In the genomic region with DNA sequence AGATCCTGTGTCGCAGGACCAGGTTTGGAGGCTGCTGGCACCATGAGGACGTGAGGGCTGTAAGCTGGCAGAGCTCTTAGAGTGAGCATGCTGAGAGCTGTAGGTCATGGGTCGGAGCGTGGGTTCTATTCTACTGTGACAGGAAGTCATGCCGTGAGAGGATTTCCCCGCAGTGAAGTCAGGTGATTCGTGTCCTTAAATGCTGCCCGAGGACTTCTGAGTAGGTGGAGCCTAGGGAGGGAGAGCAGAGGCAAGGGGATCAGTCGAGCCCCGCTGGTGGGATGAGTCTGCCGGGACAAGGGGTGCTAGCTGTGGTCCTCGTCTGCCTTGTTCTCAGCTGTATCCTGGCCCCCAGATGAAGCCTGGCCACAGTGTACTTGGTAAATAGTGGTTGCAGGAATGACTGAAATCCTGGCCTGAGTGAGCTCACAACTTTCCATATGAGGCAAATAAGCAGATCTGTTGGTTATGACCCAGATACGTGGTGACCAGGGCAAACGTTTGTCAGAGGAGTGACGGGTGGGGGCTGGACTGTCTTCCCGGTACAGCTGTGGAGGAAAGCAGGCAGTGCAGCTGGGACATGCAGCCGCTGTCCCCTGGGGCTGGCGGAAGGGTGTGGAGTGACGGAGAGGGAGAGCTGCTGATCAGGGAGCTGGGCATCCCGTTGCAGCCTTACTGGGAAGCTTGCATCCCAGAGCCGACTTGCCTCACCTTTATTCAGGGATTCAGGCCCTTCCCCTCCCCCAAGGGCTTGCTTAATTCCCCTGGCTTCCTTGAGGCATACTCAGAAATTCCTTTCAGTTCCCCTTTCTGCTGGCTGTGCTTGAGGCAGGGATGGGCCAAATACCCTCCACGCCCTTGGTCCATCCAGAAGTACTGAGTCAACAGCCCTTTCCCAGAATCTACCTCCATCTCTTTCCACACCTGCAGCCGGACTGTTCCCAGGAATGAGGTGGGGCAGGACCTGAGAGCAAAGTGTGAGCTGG, we compare ENCODE assay signal across 8 cellular contexts.
DNase-seq lines count a peak whose midpoint lies in the region; ATAC-seq and TF ChIP-seq lines count a peak whose summit lies in the region.

No MANE protein-coding gene starts in this region.

- peak overlapping the region; percentile 4 for H4K91ac ChIP-seq in neuronal stem cell (ENCODE audit: low read depth, low read length, poor library complexity)

- no peak overlapping the region for H2BK5ac ChIP-seq in neuronal stem cell (ENCODE audit: low read length)

- H2BK12ac ChIP-seq in neuronal stem cell (ENCODE audit: low read length), result no peak overlapping the region

- TF ChIP-seq EP300 in esophagus muscularis mucosa (IDR thresholded peaks at IDR 0.05) (no peak), upper lobe of left lung (IDR thresholded peaks at IDR 0.05) (peak; percentile 78 to 97 (median 90))

- H2AK5ac ChIP-seq in neuronal stem cell (ENCODE audit: low read depth, low read length), result no peak overlapping the region

- TF ChIP-seq POLR2A in esophagus muscularis mucosa (IDR thresholded peaks at IDR 0.05; ENCODE audit: low read depth) (no peak), upper lobe of left lung (IDR thresholded peaks at IDR 0.05) (peak in 2 of 4 donors; percentile 32 to 82)

- peak overlapping the region in 4 of 7 donors; percentile 10 to 73 (median 24) for H3K4me3 Mint-ChIP-seq in CD8-positive, alpha-beta memory T cell

- H3K27ac ChIP-seq in CD8-positive, alpha-beta memory T cell (ENCODE audit: low read depth, low read length), result no peak overlapping the region
- H3K27ac ChIP-seq in esophagus muscularis mucosa (replicated peaks in 1 of 4) (peak overlapping the region in 2 of 4 donors; percentile 30 to 54), neuronal stem cell (replicated peaks; ENCODE audit: low read length) (no peak overlapping the region), upper lobe of left lung (peak overlapping the region; percentile 70 to 95 (median 82))

- H2BK15ac ChIP-seq in neuronal stem cell (ENCODE audit: low read length), result peak overlapping the region; percentile 45

- H3K4ac ChIP-seq in neuronal stem cell (ENCODE audit: low read length), result no peak overlapping the region

- intact Hi-C loops in esophagus muscularis mucosa (cut with DNase I), result loop anchor here (10.0 kb wide), 1 partner anchor 182 kb away; no protein-coding TSS in a partner anchor

- H3K27ac Mint-ChIP-seq in CD8-positive, alpha-beta memory T cell, result peak overlapping the region in 3 of 8 donors; percentile 4 to 69 (median 16)

- no peak overlapping the region for H4K8ac ChIP-seq in neuronal stem cell (ENCODE audit: low read depth, low read length)

- WGBS in esophagus muscularis mucosa, result 19% methylated on average over 19 of the region's 23 CpGs
- no CpG with 5 or more reads among the region's 23 CpGs for WGBS in neuronal stem cell (ENCODE audit: extremely low coverage in 2 of 2, insufficient read length in 2 of 2, insufficient replicate concordance in 1 of 2), 2 donors
- WGBS in upper lobe of left lung, 2 donors, result 16 to 18% methylated on average over 20 to 23 of the region's 23 CpGs

- peak overlapping the region; percentile 38 for H2AFZ ChIP-seq in neuronal stem cell (ENCODE audit: low read length)

- POLR2A ChIA-PET in CD8-positive, alpha-beta memory T cell (lab: Charles Lee), result no interaction called here

- H3K4me3 ChIP-seq in CD8-positive, alpha-beta memory T cell (ENCODE audit: low read length), result peak overlapping the region; percentile 9
- H3K4me3 ChIP-seq in esophagus muscularis mucosa (peak overlapping the region in 3 of 4 donors; percentile 14 to 31 (median 29)), neuronal stem cell (ENCODE audit: low read length in 2 of 2) (no peak overlapping the region), upper lobe of left lung (peak overlapping the region in 3 of 4 donors; percentile 13 to 24 (median 21))

- peak overlapping the region; percentile 18 for H3K23ac ChIP-seq in neuronal stem cell (ENCODE audit: low read depth, low read length, poor library complexity)

- H3K14ac ChIP-seq in neuronal stem cell (ENCODE audit: low read length), result no peak overlapping the region

- no peaks in the 10 kb centered on the region for H3K36me3 ChIP-seq in CD8-positive, alpha-beta memory T cell (ENCODE audit: insufficient read depth, low read length)
- H3K36me3 ChIP-seq in esophagus muscularis mucosa (no peaks in the 10 kb centered on the region), neuronal stem cell (replicated peaks in 1 of 2; ENCODE audit: control insufficient read depth in 2 of 2, insufficient read depth in 2 of 2, low read length in 2 of 2) (no peaks in the 10 kb centered on the region), upper lobe of left lung (no peaks in the 10 kb centered on the region)

- CTCF ChIA-PET in CD8-positive, alpha-beta memory T cell (lab: Charles Lee), result no interaction called here

- H3K4me2 ChIP-seq in neuronal stem cell (ENCODE audit: insufficient read depth, low read length, poor library complexity, severe bottlenecking), result peak overlapping the region; percentile 20

- H3K18ac ChIP-seq in neuronal stem cell (ENCODE audit: low read length), result peak overlapping the region; percentile 68

- H3K9me3 ChIP-seq in CD8-positive, alpha-beta memory T cell (ENCODE audit: low read length), result no peaks in the 10 kb centered on the region
- H3K9me3 ChIP-seq in esophagus muscularis mucosa (no peaks in the 10 kb centered on the region), neuronal stem cell (replicated peaks in 1 of 2; ENCODE audit: control insufficient read depth in 2 of 2, insufficient read depth in 1 of 2, low read depth in 1 of 2, low read length in 2 of 2) (no peaks in the 10 kb centered on the region), upper lobe of left lung (no peaks in the 10 kb centered on the region)

- H3K9me3 Mint-ChIP-seq in CD8-positive, alpha-beta memory T cell, result peaks cover 0 to 2% (median 0%) of the 10 kb centered on the region in 5 donors

- H2BK120ac ChIP-seq in neuronal stem cell (ENCODE audit: low read depth, low read length), result no peak overlapping the region

- no peaks in the 10 kb centered on the region for H3K36me3 Mint-ChIP-seq in CD8-positive, alpha-beta memory T cell

- peaks cover 9 to 10% (median 10%) of the 10 kb centered on the region in 3 donors for H3K4me1 Mint-ChIP-seq in CD8-positive, alpha-beta memory T cell

- no peak overlapping the region for H3K9ac ChIP-seq in neuronal stem cell (ENCODE audit: low read depth, low read length, poor library complexity)

- ATAC-seq in GM21381 (IDR thresholded peaks at IDR 0.05; ENCODE audit: unreplicated experiment), result peak; percentile 73
- peak; percentile 84 to 88 for ATAC-seq in upper lobe of left lung (ENCODE audit: low FRiP score in 2 of 2)

- H3K79me1 ChIP-seq in neuronal stem cell (ENCODE audit: low read depth, low read length), result no peaks in the 10 kb centered on the region

- H3K27me3 Mint-ChIP-seq in CD8-positive, alpha-beta memory T cell, result peaks cover 9 to 24% of the 10 kb centered on the region in 2 donors

- TF ChIP-seq CTCF in esophagus muscularis mucosa (IDR thresholded peaks at IDR 0.05) (no peak), upper lobe of left lung (IDR thresholded peaks at IDR 0.05) (peak in 2 of 6 experiments; percentile 34 to 43)

- H3K27me3 ChIP-seq in CD8-positive, alpha-beta memory T cell (ENCODE audit: insufficient read depth, low read length, poor library complexity, severe bottlenecking), result no peaks in the 10 kb centered on the region
- H3K27me3 ChIP-seq in esophagus muscularis mucosa (peaks cover 0 to 23% (median 0%) of the 10 kb centered on the region in 4 donors), neuronal stem cell (ENCODE audit: control insufficient read depth in 3 of 3, insufficient read depth in 3 of 3, low read depth in 1 of 3, low read length in 3 of 3) (peaks cover 0 to 3% (median 0%) of the 10 kb centered on the region in 3 experiments), upper lobe of left lung (no peaks in the 10 kb centered on the region)

- peak in 1 of 5 donors; percentile 14 for DNase-seq in CD8-positive, alpha-beta memory T cell
- DNase-seq in HT1080 (ENCODE audit: low read depth) (peak; percentile 13), esophagus muscularis mucosa (ENCODE audit: extremely low spot score) (no peak), neuronal stem cell (ENCODE audit: low spot score) (no peak), upper lobe of left lung (peak; percentile 69 to 93), SW 1271 (lab: John Stamatoyannopoulos, UW) (no peak)
- peak; percentile 59 to 71 for DNase-seq in activated CD4-positive, alpha-beta T cell treated with anti-CD3 and anti-CD28 coated beads, Interleukin-2, amount 50 U/mL, for 48 hours

- peaks cover 5% of the 10 kb centered on the region for H3K4me1 ChIP-seq in CD8-positive, alpha-beta memory T cell (ENCODE audit: insufficient read depth, low read length)
- H3K4me1 ChIP-seq in esophagus muscularis mucosa, result peaks cover 15 to 16% (median 15%) of the 10 kb centered on the region in 4 donors
- H3K4me1 ChIP-seq in neuronal stem cell (ENCODE audit: control insufficient read depth in 2 of 2, insufficient read depth in 1 of 2, low read depth in 1 of 2, low read length in 2 of 2), result peaks cover 0 to 12% of the 10 kb centered on the region in 2 donors
- peaks cover 22 to 35% (median 24%) of the 10 kb centered on the region in 4 donors for H3K4me1 ChIP-seq in upper lobe of left lung

Comparison
In these comparisons a context has a peak if more than half of its experiments do, and no peak if none do; other contexts are left out.
1. DNase-seq: peak in HT1080 (single experiment), activated CD4-positive, alpha-beta T cell treated with anti-CD3 and anti-CD28 coated beads, Interleukin-2, amount 50 U/mL, for 48 hours (2 of 2) and upper lobe of left lung (2 of 2); none in esophagus muscularis mucosa (single experiment), neuronal stem cell (single experiment) and SW 1271 (0 of 2).
2. H3K27ac ChIP-seq: peak in upper lobe of left lung (4 of 4); none in CD8-positive, alpha-beta memory T cell (single experiment) and neuronal stem cell (single experiment).
3. H3K4me3 ChIP-seq: peak in CD8-positive, alpha-beta memory T cell (single experiment), esophagus muscularis mucosa (3 of 4) and upper lobe of left lung (3 of 4); none in neuronal stem cell (0 of 2).